In genomic region chr16:67931712-67932461, GRCh38 we compare ENCODE assay signal across 14 cellular contexts. TPM values are rescaled to one million over a fixed set of nuclear protein-coding genes. Genes with fewer than 3 reads are reported as not detected.
DNase-seq lines count a peak whose midpoint lies in the region; ATAC-seq and TF ChIP-seq lines count a peak whose summit lies in the region.
"Had no signal": no experiment of that assay in that cellular context is flagged by ENCODE, and none has a peak within 500 bp of the region (broad histone marks: within the 10 kb centered on the region; RNA-seq: fewer than 3 reads in every experiment).

CTRL (minus strand) TSS chr16:67931862; CDS start chr16:67931852, 10 bp downstream.

- TF ChIP-seq CTCF in activated CD8-positive, alpha-beta T cell treated with anti-CD3 and anti-CD28 coated beads for 36 hours (IDR thresholded peaks at IDR 0.05), result no peak
- TF ChIP-seq CTCF in fibroblast of villous mesenchyme (IDR thresholded peaks at IDR 0.05; ENCODE audit: insufficient read depth, low read depth, low read length), result peak; percentile 28

- H3K4me3 ChIP-seq in fibroblast of villous mesenchyme (ENCODE audit: low read depth, low read length), result no peak within 1 kb of the TSS
- H3K4me3 ChIP-seq: lower lobe of right lung had no signal

- peaks cover 20% of the 10 kb centered on the region for H3K4me1 Mint-ChIP-seq in activated CD8-positive, alpha-beta T cell treated with anti-CD3 and anti-CD28 coated beads for 36 hours (ENCODE audit: low read depth)

- CTCF ChIA-PET in activated CD8-positive, alpha-beta T cell treated with anti-CD3 and anti-CD28 coated beads for 36 hours (lab: Charles Lee), result interaction anchor here (1.5 to 5.3 kb wide), 3 partner anchors 39 to 116 kb away, joined by 3 to 32 read pairs (median 28); partner anchors contain the start of genes NRN1L and PSKH1

- H3K27ac Mint-ChIP-seq in activated CD8-positive, alpha-beta T cell treated with anti-CD3 and anti-CD28 coated beads for 36 hours, result peak within 1 kb of the TSS; percentile 5

- POLR2A ChIA-PET in activated CD8-positive, alpha-beta T cell treated with anti-CD3 and anti-CD28 coated beads for 36 hours (lab: Charles Lee), result interaction anchor here (0.7 to 1.5 kb wide), 7 partner anchors 9 to 50 kb away, joined by 3 to 6 read pairs (median 4); partner anchors contain the start of gene PSKH1

- intact Hi-C loops in activated CD8-positive, alpha-beta T cell treated with anti-CD3 and anti-CD28 coated beads for 36 hours (cut with micrococcal nuclease), result loop anchor here (10.0 kb wide), 1 partner anchor 267 kb away; the partner anchor contains the start of genes ACD, C16orf86, ENKD1 and PARD6A
- intact Hi-C loops in posterior vena cava (cut with DNase I), result no loop called here

- DNase-seq in stimulated activated naive CD4-positive, alpha-beta T cell treated with Interleukin-2 at 50 U/mL for 16 hours (lab: John Stamatoyannopoulos, UW), result peak; percentile 4
- DNase-seq in stimulated activated naive CD4-positive, alpha-beta T cell (lab: John Stamatoyannopoulos, UW), result no peak
- DNase-seq in activated CD8-positive, alpha-beta T cell treated with anti-CD3 and anti-CD28 coated beads for 36 hours, result no peak
- DNase-seq in fibroblast of villous mesenchyme (ENCODE audit: low read depth) (no peak), posterior vena cava (ENCODE audit: low spot score) (no peak), NCI-H2081 treated with DMSO at 0.1 percent for 48 hours (lab: John Stamatoyannopoulos, UW) (no peak)
- no peak for DNase-seq in stimulated activated CD4-positive, alpha-beta T cell treated with anti-CD3 and anti-CD28 coated beads, Interleukin-1b, Interleukin-23, amount 100 ng/mL, for 48 hours
- no peak for DNase-seq in stimulated activated CD4-positive, alpha-beta T cell treated with anti-CD3 and anti-CD28 coated beads, Interleukin-12 subunit alpha, Interleukin-12 subunit beta, amount 100 ng/mL, for 4 hours
- DNase-seq: KBM-7, lower lobe of right lung, NCI-H1436 treated with DMSO at 0.1 percent for 48 hours, NCI-H524, nucleus accumbens had no signal

- no peaks in the 10 kb centered on the region for H3K27me3 Mint-ChIP-seq in activated CD8-positive, alpha-beta T cell treated with anti-CD3 and anti-CD28 coated beads for 36 hours

- no peaks in the 10 kb centered on the region for H3K9me3 Mint-ChIP-seq in activated CD8-positive, alpha-beta T cell treated with anti-CD3 and anti-CD28 coated beads for 36 hours

- no peak for ATAC-seq in activated CD8-positive, alpha-beta T cell treated with anti-CD3 and anti-CD28 coated beads for 36 hours
- ATAC-seq: lower lobe of right lung had no signal

- H3K36me3 Mint-ChIP-seq in activated CD8-positive, alpha-beta T cell treated with anti-CD3 and anti-CD28 coated beads for 36 hours (ENCODE audit: low read depth), result peaks cover 41% of the 10 kb centered on the region

- H3K4me3 Mint-ChIP-seq in activated CD8-positive, alpha-beta T cell treated with anti-CD3 and anti-CD28 coated beads for 36 hours, result no peak within 1 kb of the TSS

RNA-seq across cellular contexts. Expression of gene CTRL, which starts in this region (rescaled TPM):
- total RNA-seq in activated CD8-positive, alpha-beta T cell treated with anti-CD3 and anti-CD28 coated beads for 36 hours, result 1 to 10 TPM; 3.8 to 3.9 TPM
- total RNA-seq in fibroblast of villous mesenchyme (1.3 TPM in 1 of 2 replicates, not detected in the other), posterior vena cava (1 to 10 TPM; 1.1 to 1.2 TPM)
- total RNA-seq: G401 had no signal
